In the genomic region with DNA sequence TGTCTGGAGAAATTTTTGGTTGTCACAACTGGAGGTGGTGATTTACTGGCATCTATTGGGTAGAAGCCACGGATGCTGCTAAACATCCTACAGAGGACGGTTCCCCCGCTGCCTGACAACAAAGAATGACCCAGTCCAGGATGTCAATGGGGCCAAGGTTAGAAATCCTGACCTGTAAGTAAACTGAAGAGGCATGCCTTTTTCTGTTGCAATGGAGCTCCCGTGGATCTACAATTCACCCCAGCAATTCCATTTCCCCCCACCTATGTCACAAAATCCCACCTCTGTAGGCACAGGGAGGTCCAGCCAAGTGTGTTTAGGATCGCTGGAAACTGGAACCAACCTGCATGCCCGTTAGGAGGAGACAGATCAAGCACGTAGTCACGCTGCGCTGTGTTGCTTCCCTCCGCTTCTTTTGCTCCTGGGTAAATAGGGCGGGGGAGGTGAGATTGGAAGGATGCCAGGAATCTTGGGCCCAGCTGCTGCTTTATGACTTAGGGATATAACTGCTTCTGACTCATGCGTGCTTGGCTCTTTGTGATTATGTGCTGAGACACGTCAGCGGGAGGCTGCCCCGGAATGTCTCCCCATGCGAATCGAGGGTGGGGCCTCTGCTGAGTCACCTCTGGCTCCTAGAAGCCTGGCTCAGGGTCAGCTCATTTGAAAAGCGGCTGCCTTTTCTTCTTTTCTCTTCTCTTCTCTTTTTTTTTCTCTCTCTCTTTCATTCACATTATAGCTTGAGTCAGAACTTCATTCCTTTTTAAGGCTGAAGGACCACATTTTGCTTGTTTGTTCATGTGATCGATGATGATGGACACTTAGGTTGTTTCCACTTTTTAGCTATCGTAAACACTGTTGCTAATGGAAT, we compare ENCODE assay signal across 1 cellular context.
TF ChIP-seq lines count a peak whose summit lies in the region.

No MANE protein-coding gene starts in this region.

TF ChIP-seq in K562, 482 proteins besides CTCF, POLR2A, EP300 and RAD21 (continued from another document and continues in another):
- TF ChIP-seq, protein P1, sequence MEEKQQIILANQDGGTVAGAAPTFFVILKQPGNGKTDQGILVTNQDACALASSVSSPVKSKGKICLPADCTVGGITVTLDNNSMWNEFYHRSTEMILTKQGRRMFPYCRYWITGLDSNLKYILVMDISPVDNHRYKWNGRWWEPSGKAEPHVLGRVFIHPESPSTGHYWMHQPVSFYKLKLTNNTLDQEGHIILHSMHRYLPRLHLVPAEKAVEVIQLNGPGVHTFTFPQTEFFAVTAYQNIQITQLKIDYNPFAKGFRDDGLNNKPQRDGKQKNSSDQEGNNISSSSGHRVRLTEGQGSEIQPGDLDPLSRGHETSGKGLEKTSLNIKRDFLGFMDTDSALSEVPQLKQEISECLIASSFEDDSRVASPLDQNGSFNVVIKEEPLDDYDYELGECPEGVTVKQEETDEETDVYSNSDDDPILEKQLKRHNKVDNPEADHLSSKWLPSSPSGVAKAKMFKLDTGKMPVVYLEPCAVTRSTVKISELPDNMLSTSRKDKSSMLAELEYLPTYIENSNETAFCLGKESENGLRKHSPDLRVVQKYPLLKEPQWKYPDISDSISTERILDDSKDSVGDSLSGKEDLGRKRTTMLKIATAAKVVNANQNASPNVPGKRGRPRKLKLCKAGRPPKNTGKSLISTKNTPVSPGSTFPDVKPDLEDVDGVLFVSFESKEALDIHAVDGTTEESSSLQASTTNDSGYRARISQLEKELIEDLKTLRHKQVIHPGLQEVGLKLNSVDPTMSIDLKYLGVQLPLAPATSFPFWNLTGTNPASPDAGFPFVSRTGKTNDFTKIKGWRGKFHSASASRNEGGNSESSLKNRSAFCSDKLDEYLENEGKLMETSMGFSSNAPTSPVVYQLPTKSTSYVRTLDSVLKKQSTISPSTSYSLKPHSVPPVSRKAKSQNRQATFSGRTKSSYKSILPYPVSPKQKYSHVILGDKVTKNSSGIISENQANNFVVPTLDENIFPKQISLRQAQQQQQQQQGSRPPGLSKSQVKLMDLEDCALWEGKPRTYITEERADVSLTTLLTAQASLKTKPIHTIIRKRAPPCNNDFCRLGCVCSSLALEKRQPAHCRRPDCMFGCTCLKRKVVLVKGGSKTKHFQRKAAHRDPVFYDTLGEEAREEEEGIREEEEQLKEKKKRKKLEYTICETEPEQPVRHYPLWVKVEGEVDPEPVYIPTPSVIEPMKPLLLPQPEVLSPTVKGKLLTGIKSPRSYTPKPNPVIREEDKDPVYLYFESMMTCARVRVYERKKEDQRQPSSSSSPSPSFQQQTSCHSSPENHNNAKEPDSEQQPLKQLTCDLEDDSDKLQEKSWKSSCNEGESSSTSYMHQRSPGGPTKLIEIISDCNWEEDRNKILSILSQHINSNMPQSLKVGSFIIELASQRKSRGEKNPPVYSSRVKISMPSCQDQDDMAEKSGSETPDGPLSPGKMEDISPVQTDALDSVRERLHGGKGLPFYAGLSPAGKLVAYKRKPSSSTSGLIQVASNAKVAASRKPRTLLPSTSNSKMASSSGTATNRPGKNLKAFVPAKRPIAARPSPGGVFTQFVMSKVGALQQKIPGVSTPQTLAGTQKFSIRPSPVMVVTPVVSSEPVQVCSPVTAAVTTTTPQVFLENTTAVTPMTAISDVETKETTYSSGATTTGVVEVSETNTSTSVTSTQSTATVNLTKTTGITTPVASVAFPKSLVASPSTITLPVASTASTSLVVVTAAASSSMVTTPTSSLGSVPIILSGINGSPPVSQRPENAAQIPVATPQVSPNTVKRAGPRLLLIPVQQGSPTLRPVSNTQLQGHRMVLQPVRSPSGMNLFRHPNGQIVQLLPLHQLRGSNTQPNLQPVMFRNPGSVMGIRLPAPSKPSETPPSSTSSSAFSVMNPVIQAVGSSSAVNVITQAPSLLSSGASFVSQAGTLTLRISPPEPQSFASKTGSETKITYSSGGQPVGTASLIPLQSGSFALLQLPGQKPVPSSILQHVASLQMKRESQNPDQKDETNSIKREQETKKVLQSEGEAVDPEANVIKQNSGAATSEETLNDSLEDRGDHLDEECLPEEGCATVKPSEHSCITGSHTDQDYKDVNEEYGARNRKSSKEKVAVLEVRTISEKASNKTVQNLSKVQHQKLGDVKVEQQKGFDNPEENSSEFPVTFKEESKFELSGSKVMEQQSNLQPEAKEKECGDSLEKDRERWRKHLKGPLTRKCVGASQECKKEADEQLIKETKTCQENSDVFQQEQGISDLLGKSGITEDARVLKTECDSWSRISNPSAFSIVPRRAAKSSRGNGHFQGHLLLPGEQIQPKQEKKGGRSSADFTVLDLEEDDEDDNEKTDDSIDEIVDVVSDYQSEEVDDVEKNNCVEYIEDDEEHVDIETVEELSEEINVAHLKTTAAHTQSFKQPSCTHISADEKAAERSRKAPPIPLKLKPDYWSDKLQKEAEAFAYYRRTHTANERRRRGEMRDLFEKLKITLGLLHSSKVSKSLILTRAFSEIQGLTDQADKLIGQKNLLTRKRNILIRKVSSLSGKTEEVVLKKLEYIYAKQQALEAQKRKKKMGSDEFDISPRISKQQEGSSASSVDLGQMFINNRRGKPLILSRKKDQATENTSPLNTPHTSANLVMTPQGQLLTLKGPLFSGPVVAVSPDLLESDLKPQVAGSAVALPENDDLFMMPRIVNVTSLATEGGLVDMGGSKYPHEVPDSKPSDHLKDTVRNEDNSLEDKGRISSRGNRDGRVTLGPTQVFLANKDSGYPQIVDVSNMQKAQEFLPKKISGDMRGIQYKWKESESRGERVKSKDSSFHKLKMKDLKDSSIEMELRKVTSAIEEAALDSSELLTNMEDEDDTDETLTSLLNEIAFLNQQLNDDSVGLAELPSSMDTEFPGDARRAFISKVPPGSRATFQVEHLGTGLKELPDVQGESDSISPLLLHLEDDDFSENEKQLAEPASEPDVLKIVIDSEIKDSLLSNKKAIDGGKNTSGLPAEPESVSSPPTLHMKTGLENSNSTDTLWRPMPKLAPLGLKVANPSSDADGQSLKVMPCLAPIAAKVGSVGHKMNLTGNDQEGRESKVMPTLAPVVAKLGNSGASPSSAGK (IDR thresholded peaks at IDR 0.05): peak; percentile 83
- TF ChIP-seq SPI1 (IDR thresholded peaks at IDR 0.05; ENCODE audit: borderline replicate concordance, low read depth, low read length) (no peak), PHF20 (IDR thresholded peaks at IDR 0.05; ENCODE audit: partially characterized antibody) (peak; percentile 57), MEIS2 (IDR thresholded peaks at IDR 0.05; ENCODE audit: partially characterized antibody) (peak; percentile 59), NCOA2 (IDR thresholded peaks at IDR 0.05; ENCODE audit: partially characterized antibody in 2 of 2) (peak in 1 of 2 experiments; percentile 52), HNRNPLL (IDR thresholded peaks at IDR 0.05; ENCODE audit: low read depth, low read length, poor library complexity, severe bottlenecking) (peak; percentile 75), ZNF212 (CRISPR knock-in tag; IDR thresholded peaks at IDR 0.05) (no peak), KLF6 (CRISPR knock-in tag; IDR thresholded peaks at IDR 0.05; ENCODE audit: borderline replicate concordance) (peak; percentile 80; the same call in 1 of the 2 replicates), CHD4 (IDR thresholded peaks at IDR 0.05; ENCODE audit: insufficient read depth, insufficient replicate concordance, low read depth, low read length, poor library complexity, severe bottlenecking) (no peak), PML (IDR thresholded peaks at IDR 0.05; ENCODE audit: low read length) (peak; percentile 84), ESRRA (IDR thresholded peaks at IDR 0.05; ENCODE audit: borderline replicate concordance, low read depth) (peak; percentile 75; the same call in 1 of the 2 replicates), ARHGAP35 (IDR thresholded peaks at IDR 0.05; ENCODE audit: partially characterized antibody) (no peak), POLR3G (IDR thresholded peaks at IDR 0.05; ENCODE audit: extremely low read depth, insufficient read length, insufficient replicate concordance) (no peak), SAFB (IDR thresholded peaks at IDR 0.05; ENCODE audit: borderline replicate concordance, low read depth, low read length) (no peak), RFX5 (IDR thresholded peaks at IDR 0.05; ENCODE audit: low read depth, low read length) (no peak), EGR1 (conservative IDR thresholded peaks at IDR 0.05) (peak; percentile 91), LEF1 (IDR thresholded peaks at IDR 0.05) (peak; percentile 88), U2AF2 (optimal IDR thresholded peaks at IDR 0.05; ENCODE audit: low read depth, low read length) (no peak), POLR2H (tag; IDR thresholded peaks at IDR 0.05; ENCODE audit: low read depth) (no peak; the same call in 1 of the 2 replicates), DPF2 (IDR thresholded peaks at IDR 0.05) (peak; percentile 99), ZNF584 (CRISPR knock-in tag; IDR thresholded peaks at IDR 0.05; ENCODE audit: low read depth) (peak; percentile 71; the same call in 1 of the 2 replicates), SP2 (IDR thresholded peaks at IDR 0.05; ENCODE audit: extremely low read depth, low read depth, low read length, poor library complexity, severe bottlenecking) (no peak), ZEB2 (IDR thresholded peaks at IDR 0.05) (peak; percentile 67; the same call in 1 of the 2 replicates), ZFP30 (CRISPR knock-in tag; IDR thresholded peaks at IDR 0.05; ENCODE audit: borderline replicate concordance) (no peak), ZFPM2 (CRISPR knock-in tag; IDR thresholded peaks at IDR 0.05) (no peak), IFI16 (CRISPR knock-in tag; IDR thresholded peaks at IDR 0.05) (no peak)
- TF ChIP-seq, protein P2, sequence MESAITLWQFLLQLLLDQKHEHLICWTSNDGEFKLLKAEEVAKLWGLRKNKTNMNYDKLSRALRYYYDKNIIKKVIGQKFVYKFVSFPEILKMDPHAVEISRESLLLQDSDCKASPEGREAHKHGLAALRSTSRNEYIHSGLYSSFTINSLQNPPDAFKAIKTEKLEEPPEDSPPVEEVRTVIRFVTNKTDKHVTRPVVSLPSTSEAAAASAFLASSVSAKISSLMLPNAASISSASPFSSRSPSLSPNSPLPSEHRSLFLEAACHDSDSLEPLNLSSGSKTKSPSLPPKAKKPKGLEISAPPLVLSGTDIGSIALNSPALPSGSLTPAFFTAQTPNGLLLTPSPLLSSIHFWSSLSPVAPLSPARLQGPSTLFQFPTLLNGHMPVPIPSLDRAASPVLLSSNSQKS (CRISPR knock-in tag; IDR thresholded peaks at IDR 0.05): 0 out of 2 replicates have a peak, but pooled peaks have one; percentile 2
- TF ChIP-seq, protein P3, sequence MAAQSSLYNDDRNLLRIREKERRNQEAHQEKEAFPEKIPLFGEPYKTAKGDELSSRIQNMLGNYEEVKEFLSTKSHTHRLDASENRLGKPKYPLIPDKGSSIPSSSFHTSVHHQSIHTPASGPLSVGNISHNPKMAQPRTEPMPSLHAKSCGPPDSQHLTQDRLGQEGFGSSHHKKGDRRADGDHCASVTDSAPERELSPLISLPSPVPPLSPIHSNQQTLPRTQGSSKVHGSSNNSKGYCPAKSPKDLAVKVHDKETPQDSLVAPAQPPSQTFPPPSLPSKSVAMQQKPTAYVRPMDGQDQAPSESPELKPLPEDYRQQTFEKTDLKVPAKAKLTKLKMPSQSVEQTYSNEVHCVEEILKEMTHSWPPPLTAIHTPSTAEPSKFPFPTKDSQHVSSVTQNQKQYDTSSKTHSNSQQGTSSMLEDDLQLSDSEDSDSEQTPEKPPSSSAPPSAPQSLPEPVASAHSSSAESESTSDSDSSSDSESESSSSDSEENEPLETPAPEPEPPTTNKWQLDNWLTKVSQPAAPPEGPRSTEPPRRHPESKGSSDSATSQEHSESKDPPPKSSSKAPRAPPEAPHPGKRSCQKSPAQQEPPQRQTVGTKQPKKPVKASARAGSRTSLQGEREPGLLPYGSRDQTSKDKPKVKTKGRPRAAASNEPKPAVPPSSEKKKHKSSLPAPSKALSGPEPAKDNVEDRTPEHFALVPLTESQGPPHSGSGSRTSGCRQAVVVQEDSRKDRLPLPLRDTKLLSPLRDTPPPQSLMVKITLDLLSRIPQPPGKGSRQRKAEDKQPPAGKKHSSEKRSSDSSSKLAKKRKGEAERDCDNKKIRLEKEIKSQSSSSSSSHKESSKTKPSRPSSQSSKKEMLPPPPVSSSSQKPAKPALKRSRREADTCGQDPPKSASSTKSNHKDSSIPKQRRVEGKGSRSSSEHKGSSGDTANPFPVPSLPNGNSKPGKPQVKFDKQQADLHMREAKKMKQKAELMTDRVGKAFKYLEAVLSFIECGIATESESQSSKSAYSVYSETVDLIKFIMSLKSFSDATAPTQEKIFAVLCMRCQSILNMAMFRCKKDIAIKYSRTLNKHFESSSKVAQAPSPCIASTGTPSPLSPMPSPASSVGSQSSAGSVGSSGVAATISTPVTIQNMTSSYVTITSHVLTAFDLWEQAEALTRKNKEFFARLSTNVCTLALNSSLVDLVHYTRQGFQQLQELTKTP (IDR thresholded peaks at IDR 0.05; ENCODE audit: low read depth in 1 of 2, partially characterized antibody in 2 of 2): peak in 1 of 2 experiments; percentile 81
